ENCODE assay signal across 1 cellular context in genomic region chr20:3313681-3314080, GRCh38.
TF ChIP-seq lines count a peak whose summit lies in the region.

No MANE protein-coding gene starts in this region.

TF ChIP-seq in A549, 52 proteins besides CTCF, POLR2A, EP300 and RAD21 (continued from another document):
- TF ChIP-seq, protein P1, sequence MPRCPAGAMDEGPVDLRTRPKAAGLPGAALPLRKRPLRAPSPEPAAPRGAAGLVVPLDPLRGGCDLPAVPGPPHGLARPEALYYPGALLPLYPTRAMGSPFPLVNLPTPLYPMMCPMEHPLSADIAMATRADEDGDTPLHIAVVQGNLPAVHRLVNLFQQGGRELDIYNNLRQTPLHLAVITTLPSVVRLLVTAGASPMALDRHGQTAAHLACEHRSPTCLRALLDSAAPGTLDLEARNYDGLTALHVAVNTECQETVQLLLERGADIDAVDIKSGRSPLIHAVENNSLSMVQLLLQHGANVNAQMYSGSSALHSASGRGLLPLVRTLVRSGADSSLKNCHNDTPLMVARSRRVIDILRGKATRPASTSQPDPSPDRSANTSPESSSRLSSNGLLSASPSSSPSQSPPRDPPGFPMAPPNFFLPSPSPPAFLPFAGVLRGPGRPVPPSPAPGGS (IDR thresholded peaks at IDR 0.05), result no peak
